8 cellular contexts compared by ENCODE assay signal in genomic region chr22:50304528-50305392, GRCh38. TPM values are rescaled to one million over a fixed set of nuclear protein-coding genes. Genes with fewer than 3 reads are reported as not detected.
DNase-seq lines count a peak whose midpoint lies in the region; ATAC-seq and TF ChIP-seq lines count a peak whose summit lies in the region.

No MANE protein-coding gene starts in this region.

- H3K27me3 Mint-ChIP-seq in CD14-positive monocyte (ENCODE audit: low read depth in 3 of 3) (peaks cover 0 to 2% (median 1%) of the 10 kb centered on the region in 3 donors), neural progenitor cell (ENCODE audit: insufficient read depth, low read depth) (peaks cover 2% of the 10 kb centered on the region)
- H3K27me3 Mint-ChIP-seq in activated CD4-positive, alpha-beta T cell treated with anti-CD3 and anti-CD28 coated beads for 36 hours, result peaks cover 19% of the 10 kb centered on the region

- POLR2A ChIA-PET in activated CD4-positive, alpha-beta T cell treated with anti-CD3 and anti-CD28 coated beads for 36 hours (lab: Charles Lee), result interaction anchor here (0.7 kb wide), 1 partner anchor 15 kb away, joined by 3 read pairs; no protein-coding TSS in a partner anchor

- H3K27ac ChIP-seq in duodenal mucosa (ENCODE audit: low read depth, low read length) (peak overlapping the region; percentile 91), neural progenitor cell (no peak overlapping the region)

- H3K9me3 ChIP-seq in duodenal mucosa (ENCODE audit: control insufficient read depth in 1 of 2, low read length in 2 of 2) (no peaks in the 10 kb centered on the region), neural progenitor cell (ENCODE audit: low read depth) (no peaks in the 10 kb centered on the region)

- H3K4me3 Mint-ChIP-seq in CD14-positive monocyte (peak overlapping the region; percentile 96), neural progenitor cell (peak overlapping the region; percentile 74)
- no peak overlapping the region for H3K4me3 Mint-ChIP-seq in activated CD4-positive, alpha-beta T cell treated with anti-CD3 and anti-CD28 coated beads for 36 hours

- H3K4me1 Mint-ChIP-seq in CD14-positive monocyte (peaks cover 60% of the 10 kb centered on the region), neural progenitor cell (peaks cover 24% of the 10 kb centered on the region)
- peaks cover 6% of the 10 kb centered on the region for H3K4me1 Mint-ChIP-seq in activated CD4-positive, alpha-beta T cell treated with anti-CD3 and anti-CD28 coated beads for 36 hours

- peaks cover 52% of the 10 kb centered on the region for H3K79me2 ChIP-seq in neural progenitor cell (ENCODE audit: low read depth)

- no peak overlapping the region for H2AFZ ChIP-seq in neural progenitor cell (replicated peaks)

- CTCF ChIA-PET in activated CD4-positive, alpha-beta T cell treated with anti-CD3 and anti-CD28 coated beads for 36 hours (lab: Charles Lee), result interaction anchor here (0.7 to 1.0 kb wide), 2 partner anchors 97 to 193 kb away, joined by 3 read pairs; no protein-coding TSS in a partner anchor

- H4K20me1 ChIP-seq in neural progenitor cell (ENCODE audit: low read depth), result peaks cover 66% of the 10 kb centered on the region

- peaks cover 15% of the 10 kb centered on the region for H3F3A ChIP-seq in neural progenitor cell (ENCODE audit: low read depth)

- H3K4me1 ChIP-seq in duodenal mucosa (ENCODE audit: control insufficient read depth in 1 of 2, insufficient read depth in 2 of 2, low read length in 2 of 2), result peaks cover 53 to 74% of the 10 kb centered on the region in 2 donors
- H3K4me1 ChIP-seq in neural progenitor cell, result peaks cover 38% of the 10 kb centered on the region

- peak overlapping the region; percentile 99 for H3K4me2 ChIP-seq in neural progenitor cell

- H3K36me3 ChIP-seq in duodenal mucosa (ENCODE audit: control insufficient read depth in 1 of 2, insufficient read depth in 2 of 2, low read length in 2 of 2) (no peaks in the 10 kb centered on the region), neural progenitor cell (no peaks in the 10 kb centered on the region)

- H3K27ac Mint-ChIP-seq in CD14-positive monocyte, result peak overlapping the region; percentile 99 to 100 (median 100)
- H3K27ac Mint-ChIP-seq in neural progenitor cell, result peak overlapping the region; percentile 93
- no peak overlapping the region for H3K27ac Mint-ChIP-seq in activated CD4-positive, alpha-beta T cell treated with anti-CD3 and anti-CD28 coated beads for 36 hours

- H3K9me3 Mint-ChIP-seq in CD14-positive monocyte (peaks cover 0 to 2% (median 0%) of the 10 kb centered on the region in 7 donors), neural progenitor cell (no peaks in the 10 kb centered on the region)
- no peaks in the 10 kb centered on the region for H3K9me3 Mint-ChIP-seq in activated CD4-positive, alpha-beta T cell treated with anti-CD3 and anti-CD28 coated beads for 36 hours (ENCODE audit: low read depth)

- ATAC-seq in GM21515 (IDR thresholded peaks at IDR 0.05; ENCODE audit: unreplicated experiment), result no peak
- no peak for ATAC-seq in activated CD4-positive, alpha-beta T cell treated with anti-CD3 and anti-CD28 coated beads for 36 hours

- H3K9ac ChIP-seq in duodenal mucosa (ENCODE audit: low read depth in 1 of 2, low read length in 2 of 2) (peak overlapping the region; percentile 82), neural progenitor cell (no peak overlapping the region)

- DNase-seq in CD14-positive monocyte (ENCODE audit: low spot score), result peak; percentile 96
- peak; percentile 88 for DNase-seq in NCI-H446 treated with DMSO at 0.1 percent for 48 hours (lab: John Stamatoyannopoulos, UW)
- no peak for DNase-seq in neural progenitor cell (ENCODE audit: low spot score)
- no peak for DNase-seq in posterior vena cava (ENCODE audit: low spot score)
- no peak for DNase-seq in activated CD4-positive, alpha-beta T cell treated with anti-CD3 and anti-CD28 coated beads for 36 hours
- no peak for DNase-seq in NCI-H748 (lab: John Stamatoyannopoulos, UW; ENCODE audit: unreplicated experiment)

- intact Hi-C loops in CD14-positive monocyte (cut with micrococcal nuclease), result loop anchor here in 1 of 2 donors (5.0 to 10.0 kb wide), 2 partner anchors 228 to 340 kb away; partner anchors contain the start of genes PIM3 and TYMP
- intact Hi-C loops in posterior vena cava (cut with DNase I), result no loop called here
- intact Hi-C loops in activated CD4-positive, alpha-beta T cell treated with anti-CD3 and anti-CD28 coated beads for 36 hours (cut with DNase I, micrococcal nuclease), result no loop called here

- peak overlapping the region; percentile 83 to 86 for H3K4me3 ChIP-seq in duodenal mucosa (ENCODE audit: low read depth in 1 of 2, low read length in 2 of 2)
- no peak overlapping the region for H3K4me3 ChIP-seq in neural progenitor cell

- no peak for TF ChIP-seq CTCF in CD14-positive monocyte (IDR thresholded peaks at IDR 0.05)
- no peak for TF ChIP-seq CTCF in neural progenitor cell (IDR thresholded peaks at IDR 0.05)

- H3K27me3 ChIP-seq in duodenal mucosa (ENCODE audit: control insufficient read depth in 1 of 2, insufficient read depth in 2 of 2, low read length in 2 of 2) (no peaks in the 10 kb centered on the region), neural progenitor cell (peaks cover 13% of the 10 kb centered on the region)

- H3K36me3 Mint-ChIP-seq in CD14-positive monocyte, result peaks cover 8 to 23% of the 10 kb centered on the region in 2 donors
- H3K36me3 Mint-ChIP-seq in neural progenitor cell, result peaks cover 3% of the 10 kb centered on the region
- no peaks in the 10 kb centered on the region for H3K36me3 Mint-ChIP-seq in activated CD4-positive, alpha-beta T cell treated with anti-CD3 and anti-CD28 coated beads for 36 hours (ENCODE audit: low read depth)

RNA-seq across cellular contexts. Expression of gene PLXNB2, which starts 2.7 kb away (rescaled TPM):
- 10 to 100 TPM; 38.2 to 70.5 TPM for polyA plus RNA-seq in CD14-positive monocyte
- total RNA-seq in neural progenitor cell (ENCODE audit: low replicate concordance), result 32.4 and 94.1 TPM in 2 replicates
- total RNA-seq in posterior vena cava, result 100 to 1,000 TPM; 108 to 125 TPM
- total RNA-seq in activated CD4-positive, alpha-beta T cell treated with anti-CD3 and anti-CD28 coated beads for 36 hours, result 1 to 10 TPM; 5.5 to 6.3 TPM

RNA-seq across cellular contexts. Expression of gene DENND6B, which starts 22.1 kb away (rescaled TPM):
- 1 to 10 TPM; 1.7 to 2.1 TPM for polyA plus RNA-seq in CD14-positive monocyte
- total RNA-seq in neural progenitor cell (ENCODE audit: low replicate concordance) (1.0 and 7.8 TPM in 2 replicates), posterior vena cava (1 to 10 TPM; 2.1 to 2.5 TPM)
- 1 to 10 TPM; 2.8 TPM for total RNA-seq in activated CD4-positive, alpha-beta T cell treated with anti-CD3 and anti-CD28 coated beads for 36 hours

RNA-seq across cellular contexts. Expression of gene MAPK11, which starts 34.6 kb away (rescaled TPM):
- polyA plus RNA-seq in CD14-positive monocyte, result not detected
- total RNA-seq in neural progenitor cell (ENCODE audit: low replicate concordance) (0.37 TPM in 1 of 2 replicates, not detected in the other), posterior vena cava (10 to 100 TPM; 11.5 to 11.6 TPM)
- 10 to 100 TPM; 11.6 to 13.6 TPM for total RNA-seq in activated CD4-positive, alpha-beta T cell treated with anti-CD3 and anti-CD28 coated beads for 36 hours

RNA-seq across cellular contexts. Expression of gene PPP6R2, which starts 38.4 kb away (rescaled TPM):
- polyA plus RNA-seq in CD14-positive monocyte, result 10 to 100 TPM in 1 of 2 donors, 1 to 10 TPM in 1; 9.1 to 10.3 TPM
- total RNA-seq in neural progenitor cell (ENCODE audit: low replicate concordance), result 32.6 and 65.5 TPM in 2 replicates
- 10 to 100 TPM; 35.3 to 36.0 TPM for total RNA-seq in posterior vena cava
- total RNA-seq in activated CD4-positive, alpha-beta T cell treated with anti-CD3 and anti-CD28 coated beads for 36 hours, result 10 to 100 TPM; 37.3 to 39.5 TPM

RNA-seq across cellular contexts. Expression of gene MAPK12, which starts 43.3 kb away (rescaled TPM):
- polyA plus RNA-seq in CD14-positive monocyte, result under 1 TPM; 0.06 to 0.13 TPM
- total RNA-seq in neural progenitor cell (ENCODE audit: low replicate concordance), result 18.7 and 28.4 TPM in 2 replicates
- 10 to 100 TPM; 10.4 to 13.2 TPM for total RNA-seq in posterior vena cava
- total RNA-seq in activated CD4-positive, alpha-beta T cell treated with anti-CD3 and anti-CD28 coated beads for 36 hours, result 1 to 10 TPM; 5.4 to 8.1 TPM

Comparison
In these comparisons a context has a peak if more than half of its experiments do, and no peak if none do; other contexts are left out.
1. DNase-seq: peak in CD14-positive monocyte (single experiment) and NCI-H446 treated with DMSO at 0.1 percent for 48 hours (single experiment); none in neural progenitor cell (single experiment), posterior vena cava (single experiment), activated CD4-positive, alpha-beta T cell treated with anti-CD3 and anti-CD28 coated beads for 36 hours (single experiment) and NCI-H748 (single experiment).